In the genomic region with DNA sequence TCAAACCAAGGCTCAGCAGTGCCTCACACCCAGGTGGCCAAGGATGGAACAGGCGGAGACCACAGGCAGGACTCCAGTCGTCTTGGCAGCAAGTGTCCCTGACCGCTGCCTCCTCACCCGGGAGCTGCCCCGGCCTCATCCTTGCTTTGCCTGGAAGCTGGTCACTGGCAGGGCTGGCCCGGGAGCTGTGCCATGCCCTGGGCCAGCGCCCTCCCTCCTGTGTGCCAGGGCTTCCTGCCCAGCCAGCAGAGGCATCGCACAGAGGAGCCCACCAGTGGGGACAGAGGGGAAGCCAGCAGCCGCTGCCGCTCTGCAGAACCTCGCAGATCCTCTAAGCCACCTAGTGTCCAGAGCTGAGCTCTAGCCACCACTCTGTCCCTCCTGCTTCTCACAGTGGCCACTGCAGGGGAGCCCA, we compare ENCODE assay signal across 9 cellular contexts. TPM values are rescaled to one million over a fixed set of nuclear protein-coding genes. Genes with fewer than 3 reads are reported as not detected.
DNase-seq lines count a peak whose midpoint lies in the region; ATAC-seq and TF ChIP-seq lines count a peak whose summit lies in the region.
"Had no signal": no experiment of that assay in that cellular context is flagged by ENCODE, and none has a peak within 500 bp of the region (broad histone marks: within the 10 kb centered on the region; RNA-seq: fewer than 3 reads in every experiment).

No MANE protein-coding gene starts in this region.

- H3K4me3 Mint-ChIP-seq in H9, result no peak overlapping the region
- H3K4me3 Mint-ChIP-seq in T-helper 2 cell treated with Interferon-gamma antibody and Interleukin-4, amounts not matched to agents 5 μg/mL and 100 μg/mL, for 36 hours, result no peak overlapping the region
- H3K4me3 Mint-ChIP-seq in activated CD4-positive, alpha-beta T cell treated with anti-CD3 and anti-CD28 coated beads, Interleukin-2, amount 10 ng/mL, durations not matched to agents 24 days and 14 days, result no peak overlapping the region

- no peak overlapping the region for H3K18ac ChIP-seq in H9 (ENCODE audit: insufficient read length, low read depth, low read length)

- peaks cover 23% of the 10 kb centered on the region for H3K27me3 Mint-ChIP-seq in H9 (ENCODE audit: low read depth)
- H3K27me3 Mint-ChIP-seq in T-helper 2 cell treated with Interferon-gamma antibody and Interleukin-4, amounts not matched to agents 5 μg/mL and 100 μg/mL, for 36 hours (ENCODE audit: low read depth), result peaks cover 25% of the 10 kb centered on the region
- peaks cover 14% of the 10 kb centered on the region for H3K27me3 Mint-ChIP-seq in activated CD4-positive, alpha-beta T cell treated with anti-CD3 and anti-CD28 coated beads, Interleukin-2, amount 10 ng/mL, durations not matched to agents 24 days and 14 days

- H4K8ac ChIP-seq in H9 (replicated peaks; ENCODE audit: insufficient read length, low read depth, low read length), result no peak overlapping the region

- no peak overlapping the region for H2BK5ac ChIP-seq in H9 (ENCODE audit: insufficient read length, low read length)

- H3K27me3 ChIP-seq in H9 (ENCODE audit: insufficient read depth, low read length), result no peaks in the 10 kb centered on the region; the same call in 1 of the 2 replicates

- ATAC-seq in sciatic nerve, result peak; percentile 15

- H3K36me3 Mint-ChIP-seq in H9 (ENCODE audit: insufficient read depth in 1 of 3, low read depth in 3 of 3), result no peaks in the 10 kb centered on the region
- no peaks in the 10 kb centered on the region for H3K36me3 Mint-ChIP-seq in T-helper 2 cell treated with Interferon-gamma antibody and Interleukin-4, amounts not matched to agents 5 μg/mL and 100 μg/mL, for 36 hours (ENCODE audit: low read depth)
- H3K36me3 Mint-ChIP-seq in activated CD4-positive, alpha-beta T cell treated with anti-CD3 and anti-CD28 coated beads, Interleukin-2, amount 10 ng/mL, durations not matched to agents 24 days and 14 days (ENCODE audit: low read depth), result no peaks in the 10 kb centered on the region

- no peak overlapping the region for H4K91ac ChIP-seq in H9 (ENCODE audit: insufficient read length, low read depth, low read length)

- no peaks in the 10 kb centered on the region for H3K79me1 ChIP-seq in H9 (ENCODE audit: insufficient read depth, low read depth, low read length, poor library complexity, severe bottlenecking)

- no peak overlapping the region for H2AFZ ChIP-seq in H9 (ENCODE audit: low read length)

- no peak overlapping the region for H4K5ac ChIP-seq in H9 (ENCODE audit: insufficient read length, low read depth, low read length)

- no peak overlapping the region for H2BK120ac ChIP-seq in H9 (ENCODE audit: low read depth, low read length, poor library complexity, severe bottlenecking)

- H2BK15ac ChIP-seq in H9 (ENCODE audit: low read depth, low read length), result no peak overlapping the region

- no peak overlapping the region for H3T11ph ChIP-seq in H9 (ENCODE audit: low read length)

- peaks cover 5 to 12% of the 10 kb centered on the region in 2 experiments for H3K4me1 Mint-ChIP-seq in H9
- peaks cover 4% of the 10 kb centered on the region for H3K4me1 Mint-ChIP-seq in T-helper 2 cell treated with Interferon-gamma antibody and Interleukin-4, amounts not matched to agents 5 μg/mL and 100 μg/mL, for 36 hours (ENCODE audit: low read depth)
- peaks cover 3% of the 10 kb centered on the region for H3K4me1 Mint-ChIP-seq in activated CD4-positive, alpha-beta T cell treated with anti-CD3 and anti-CD28 coated beads, Interleukin-2, amount 10 ng/mL, durations not matched to agents 24 days and 14 days

- H3K27ac Mint-ChIP-seq in H9, result no peak overlapping the region
- H3K27ac Mint-ChIP-seq in T-helper 2 cell treated with Interferon-gamma antibody and Interleukin-4, amounts not matched to agents 5 μg/mL and 100 μg/mL, for 36 hours, result no peak overlapping the region
- no peak overlapping the region for H3K27ac Mint-ChIP-seq in activated CD4-positive, alpha-beta T cell treated with anti-CD3 and anti-CD28 coated beads, Interleukin-2, amount 10 ng/mL, durations not matched to agents 24 days and 14 days
- H3K27ac Mint-ChIP-seq: activated T-helper 2 cell treated with anti-CD3 and anti-CD28 coated beads, Interferon-gamma antibody, Interleukin-2, Interleukin-4, amounts not matched to agents 10 μg/mL and 5 μg/mL and 100 μg/mL, durations not matched to agents 14 hours and 24 hours and 36 hours had no signal

- H3K56ac ChIP-seq in H9 (ENCODE audit: insufficient read length, low read depth, low read length), result no peak overlapping the region

- H3K27ac ChIP-seq in H9 (ENCODE audit: insufficient read length, low read depth, low read length), result no peak overlapping the region

- no peaks in the 10 kb centered on the region for H3K79me2 ChIP-seq in H9 (ENCODE audit: insufficient read depth, low read length)

- H2BK20ac ChIP-seq in H9 (ENCODE audit: low read depth, low read length, poor library complexity, severe bottlenecking), result no peak overlapping the region

- no peak overlapping the region for H3K4me2 ChIP-seq in H9 (ENCODE audit: insufficient read depth, insufficient read length, low read length)

- H3K23ac ChIP-seq in H9 (ENCODE audit: insufficient read length, low read depth, low read length), result no peak overlapping the region

- peaks cover 3% of the 10 kb centered on the region for H3K23me2 ChIP-seq in H9 (ENCODE audit: insufficient read length, low read depth, low read length, poor library complexity, severe bottlenecking)

- intact Hi-C loops in sciatic nerve (cut with DNase I), result no loop called here
- intact Hi-C loops in activated CD4-positive, alpha-beta T cell treated with anti-CD3 and anti-CD28 coated beads, Interleukin-2, amount 10 ng/mL, durations not matched to agents 24 days and 14 days (cut with micrococcal nuclease), result no loop called here

- no CpG with 5 or more reads among the region's 11 CpGs for WGBS in H9 (ENCODE audit: extremely low coverage, insufficient read length, low lambda C conversion rate)

- peak; percentile 58 for TF ChIP-seq CTCF in H9 (conservative IDR thresholded peaks at IDR 0.05)

- H3K4me1 ChIP-seq in H9 (ENCODE audit: insufficient read depth, low read length), result no peaks in the 10 kb centered on the region

- no peak overlapping the region for H2AK5ac ChIP-seq in H9 (ENCODE audit: insufficient read length, low read length)

- peak; percentile 65 for DNase-seq in H9
- peak in 55 of 58 donors; percentile 4 to 86 (median 63) for DNase-seq in anterior cingulate cortex (lab: John Stamatoyannopoulos, UW)
- DNase-seq in hippocampal formation (lab: John Stamatoyannopoulos, UW), result peak; percentile 47 to 69
- no peak for DNase-seq in sciatic nerve (ENCODE audit: low spot score)
- DNase-seq in NCI-H2171 treated with DMSO at 0.1 percent for 48 hours (lab: John Stamatoyannopoulos, UW), result no peak
- no peak for DNase-seq in T-helper 2 cell treated with Interferon-gamma antibody and Interleukin-4, amounts not matched to agents 5 μg/mL and 100 μg/mL, for 36 hours (ENCODE audit: low spot score)
- no peak for DNase-seq in activated CD4-positive, alpha-beta T cell treated with anti-CD3 and anti-CD28 coated beads, Interleukin-2, amount 10 ng/mL, durations not matched to agents 24 days and 14 days
- no peak for DNase-seq in AG08395 (ENCODE audit: low spot score)

- H3K4ac ChIP-seq in H9 (ENCODE audit: low read depth, low read length), result no peak overlapping the region

- no peak overlapping the region for H2BK12ac ChIP-seq in H9 (ENCODE audit: insufficient read length, low read depth, low read length)

- no peaks in the 10 kb centered on the region for H3K9me3 ChIP-seq in H9 (ENCODE audit: control insufficient read depth, low read depth, low read length)

- H4K20me1 ChIP-seq in H9 (ENCODE audit: control insufficient read depth, insufficient read depth, insufficient read length), result no peaks in the 10 kb centered on the region

- no peak overlapping the region; the same call in 1 of the 2 replicates for H3K14ac ChIP-seq in H9 (ENCODE audit: insufficient read depth, low read length)

- no peaks in the 10 kb centered on the region; a peak in 1 of 5 replicates for H3K9me3 Mint-ChIP-seq in H9
- no peaks in the 10 kb centered on the region for H3K9me3 Mint-ChIP-seq in T-helper 2 cell treated with Interferon-gamma antibody and Interleukin-4, amounts not matched to agents 5 μg/mL and 100 μg/mL, for 36 hours
- no peaks in the 10 kb centered on the region for H3K9me3 Mint-ChIP-seq in activated CD4-positive, alpha-beta T cell treated with anti-CD3 and anti-CD28 coated beads, Interleukin-2, amount 10 ng/mL, durations not matched to agents 24 days and 14 days
- H3K9me3 Mint-ChIP-seq: activated T-helper 2 cell treated with anti-CD3 and anti-CD28 coated beads, Interferon-gamma antibody, Interleukin-2, Interleukin-4, amounts not matched to agents 10 μg/mL and 5 μg/mL and 100 μg/mL, durations not matched to agents 14 hours and 24 hours and 36 hours had no signal

- H3K9ac ChIP-seq in H9 (ENCODE audit: extremely low read depth, insufficient read length, low read length), result no peak overlapping the region

RNA-seq across cellular contexts. Expression of gene CASZ1, which starts 7.8 kb away (rescaled TPM):
- total RNA-seq in H9 (2021), result 2.3 and 3.9 TPM in 2 replicates
- total RNA-seq in sciatic nerve, result 8.5 TPM
- 6.9 and 7.5 TPM in 2 replicates for total RNA-seq in activated CD4-positive, alpha-beta T cell treated with anti-CD3 and anti-CD28 coated beads, Interleukin-2, amount 10 ng/mL, durations not matched to agents 24 days and 14 days

Comparison
In these comparisons a context has a peak if more than half of its experiments do, and no peak if none do; other contexts are left out.
1. DNase-seq: peak in H9 (single experiment), anterior cingulate cortex (55 of 58) and hippocampal formation (2 of 2); none in sciatic nerve (single experiment), NCI-H2171 treated with DMSO at 0.1 percent for 48 hours (single experiment), T-helper 2 cell treated with Interferon-gamma antibody and Interleukin-4, amounts not matched to agents 5 μg/mL and 100 μg/mL, for 36 hours (single experiment), activated CD4-positive, alpha-beta T cell treated with anti-CD3 and anti-CD28 coated beads, Interleukin-2, amount 10 ng/mL, durations not matched to agents 24 days and 14 days (single experiment) and AG08395 (single experiment).